23 cellular contexts compared by ENCODE assay signal in genomic region chr5:53472279-53472678, GRCh38. TPM values are rescaled to one million over a fixed set of nuclear protein-coding genes. Genes with fewer than 3 reads are reported as not detected.
"Had no signal": no experiment of that assay in that cellular context is flagged by ENCODE, and none has a peak within 500 bp of the region (broad histone marks: within the 10 kb centered on the region; RNA-seq: fewer than 3 reads in every experiment).

No MANE protein-coding gene starts in this region.

- H3K4me1 Mint-ChIP-seq: neural progenitor cell had no signal

- H3K4me1 ChIP-seq: neural progenitor cell, right atrium auricular region, sigmoid colon, stomach, transverse colon had no signal

- H3K9me3 ChIP-seq: ovary, right atrium auricular region, sigmoid colon, stomach, thoracic aorta, transverse colon had no signal

- H3K4me3 Mint-ChIP-seq: natural killer cell treated with Interleukin-12 subunit alpha and Interleukin-12 subunit beta and Interleukin-15 and Interleukin-18, amount 100 ng/mL, for 72 hours; neural progenitor cell had no signal

- ATAC-seq: left colon; natural killer cell treated with Interleukin-12 subunit alpha and Interleukin-12 subunit beta and Interleukin-15 and Interleukin-18, amount 100 ng/mL, for 72 hours had no signal

- DNase-seq: effector memory CD4-positive, alpha-beta T cell; foreskin melanocyte; head of caudate nucleus; left colon; left ventricle myocardium superior; mesenchymal stem cell; midbrain; nucleus accumbens; ovary; sigmoid colon; stimulated activated naive CD4-positive, alpha-beta T cell; stomach; substantia nigra; transverse colon had no signal

- H3K36me3 ChIP-seq: neural progenitor cell, ovary, right atrium auricular region, sigmoid colon, stomach, thoracic aorta, transverse colon had no signal

- H3K27ac Mint-ChIP-seq: natural killer cell treated with Interleukin-12 subunit alpha and Interleukin-12 subunit beta and Interleukin-15 and Interleukin-18, amount 100 ng/mL, for 72 hours; neural progenitor cell had no signal

- H3K4me3 ChIP-seq: coronary artery, hepatocyte, lung, neural progenitor cell, ovary, right atrium auricular region, sigmoid colon, skin epidermis, stomach, thoracic aorta, transverse colon had no signal

- H3K27me3 ChIP-seq: hepatocyte, neural progenitor cell, ovary, right atrium auricular region, sigmoid colon, stomach had no signal

- H3K4me2 ChIP-seq: hepatocyte, neural progenitor cell had no signal

- H2AFZ ChIP-seq: hepatocyte, neural progenitor cell had no signal

- FAIRE-seq: endometrium had no signal

- H3K9me3 Mint-ChIP-seq: natural killer cell treated with Interleukin-12 subunit alpha and Interleukin-12 subunit beta and Interleukin-15 and Interleukin-18, amount 100 ng/mL, for 72 hours; neural progenitor cell had no signal

- H3K36me3 Mint-ChIP-seq: natural killer cell treated with Interleukin-12 subunit alpha and Interleukin-12 subunit beta and Interleukin-15 and Interleukin-18, amount 100 ng/mL, for 72 hours; neural progenitor cell had no signal

- H3K27ac ChIP-seq: coronary artery, hepatocyte, neural progenitor cell, ovary, right atrium auricular region, sigmoid colon, stomach, thoracic aorta, transverse colon had no signal

- H3K79me2 ChIP-seq: hepatocyte had no signal

- H3K9ac ChIP-seq: neural progenitor cell had no signal

RNA-seq across cellular contexts. Expression of gene FST, which starts 8.2 kb away (rescaled TPM):
- total RNA-seq: natural killer cell treated with Interleukin-12 subunit alpha and Interleukin-12 subunit beta and Interleukin-15 and Interleukin-18, amount 100 ng/mL, for 72 hours had no signal
